ENCODE assay signal across 8 cellular contexts in genomic region chr11:45921561-45922424, GRCh38. TPM values are rescaled to one million over a fixed set of nuclear protein-coding genes. Genes with fewer than 3 reads are reported as not detected.
DNase-seq lines count a peak whose midpoint lies in the region; ATAC-seq and TF ChIP-seq lines count a peak whose summit lies in the region.

No MANE protein-coding gene starts in this region.

- peaks cover 3% of the 10 kb centered on the region for H3K36me3 Mint-ChIP-seq in activated naive CD4-positive, alpha-beta T cell treated with anti-CD3 and anti-CD28 coated beads for 36 hours (ENCODE audit: low read depth)

- no peaks in the 10 kb centered on the region for H3K9me3 Mint-ChIP-seq in activated naive CD4-positive, alpha-beta T cell treated with anti-CD3 and anti-CD28 coated beads for 36 hours

- ATAC-seq in left ventricle myocardium superior: no peak
- no peak for ATAC-seq in sciatic nerve

- H3K36me3 ChIP-seq in SK-N-MC (ENCODE audit: insufficient read depth, low read length): no peaks in the 10 kb centered on the region
- no peaks in the 10 kb centered on the region for H3K36me3 ChIP-seq in brain microvascular endothelial cell (replicated peaks)

- H3K27ac ChIP-seq in SK-N-MC (no peak overlapping the region), brain microvascular endothelial cell (no peak overlapping the region)

- H3K9ac ChIP-seq in SK-N-MC (ENCODE audit: insufficient read length): peak overlapping the region; percentile 64

- H3K27me3 ChIP-seq in brain microvascular endothelial cell (replicated peaks): peaks cover 32% of the 10 kb centered on the region

- CTCF ChIA-PET in activated naive CD4-positive, alpha-beta T cell treated with anti-CD3 and anti-CD28 coated beads for 36 hours (lab: Charles Lee): no interaction called here

- peak overlapping the region; percentile 82 for H3K4me3 ChIP-seq in SK-N-MC
- no peak overlapping the region for H3K4me3 ChIP-seq in brain microvascular endothelial cell (ENCODE audit: low read depth, low read length)

- H3K27ac Mint-ChIP-seq in activated naive CD4-positive, alpha-beta T cell treated with anti-CD3 and anti-CD28 coated beads for 36 hours: no peak overlapping the region

- in situ Hi-C loops in brain microvascular endothelial cell (cut with HindIII; ENCODE audit: low pct_ligation_motif_present, low sequenced_read_pairs): no loop called here

- no peaks in the 10 kb centered on the region for H3K9me3 ChIP-seq in SK-N-MC (ENCODE audit: low read depth, low read length)

- H3K27me3 Mint-ChIP-seq in activated naive CD4-positive, alpha-beta T cell treated with anti-CD3 and anti-CD28 coated beads for 36 hours (ENCODE audit: low read depth): peaks cover 13% of the 10 kb centered on the region

- intact Hi-C loops in activated naive CD4-positive, alpha-beta T cell treated with anti-CD3 and anti-CD28 coated beads for 36 hours (cut with micrococcal nuclease): no loop called here
- intact Hi-C loops in left ventricle myocardium superior (cut with micrococcal nuclease): no loop called here
- intact Hi-C loops in sciatic nerve (cut with DNase I): no loop called here

- peaks cover 21% of the 10 kb centered on the region for H3K4me1 Mint-ChIP-seq in activated naive CD4-positive, alpha-beta T cell treated with anti-CD3 and anti-CD28 coated beads for 36 hours (ENCODE audit: low read depth)

- TF ChIP-seq CTCF in brain microvascular endothelial cell (IDR thresholded peaks at IDR 0.05; ENCODE audit: low read depth, low read length, missing control alignments): no peak

- H3K4me3 Mint-ChIP-seq in activated naive CD4-positive, alpha-beta T cell treated with anti-CD3 and anti-CD28 coated beads for 36 hours: peak overlapping the region; percentile 41

- no peak for DNase-seq in activated naive CD4-positive, alpha-beta T cell treated with anti-CD3 and anti-CD28 coated beads for 36 hours
- DNase-seq in activated naive CD4-positive, alpha-beta T cell treated with anti-CD3 and anti-CD28 coated beads, Interleukin-2, amount 50 U/mL, for 16 hours: no peak
- no peak for DNase-seq in SK-N-MC (ENCODE audit: low read depth, low spot score)
- peak; percentile 32 for DNase-seq in left ventricle myocardium superior
- DNase-seq in sciatic nerve (ENCODE audit: low spot score): peak; percentile 55
- no peak for DNase-seq in germinal center (ENCODE audit: low spot score)
- DNase-seq in NCI-H1694 (lab: John Stamatoyannopoulos, UW): no peak
- DNase-seq in brain microvascular endothelial cell: no peak

RNA-seq across cellular contexts. Expression of gene LARGE2, which starts 0.7 kb away (rescaled TPM):
- under 1 TPM; 0.48 to 0.52 TPM for total RNA-seq in activated naive CD4-positive, alpha-beta T cell treated with anti-CD3 and anti-CD28 coated beads for 36 hours
- not detected for total RNA-seq in left ventricle myocardium superior
- total RNA-seq in sciatic nerve: 1.4 TPM

RNA-seq across cellular contexts. Expression of gene PEX16, which starts 4.1 kb away (rescaled TPM):
- total RNA-seq in activated naive CD4-positive, alpha-beta T cell treated with anti-CD3 and anti-CD28 coated beads for 36 hours: 10 to 100 TPM; 28.6 to 32.5 TPM
- total RNA-seq in left ventricle myocardium superior (8.6 TPM), sciatic nerve (19.0 TPM)

RNA-seq across cellular contexts. Expression of gene FREY1, which starts 14.7 kb away (rescaled TPM):
- total RNA-seq in activated naive CD4-positive, alpha-beta T cell treated with anti-CD3 and anti-CD28 coated beads for 36 hours: under 1 TPM; 0.32 to 0.76 TPM
- total RNA-seq in left ventricle myocardium superior: 0.52 TPM
- not detected for total RNA-seq in sciatic nerve

RNA-seq across cellular contexts. Expression of gene MAPK8IP1, which starts 36.3 kb away (rescaled TPM):
- total RNA-seq in activated naive CD4-positive, alpha-beta T cell treated with anti-CD3 and anti-CD28 coated beads for 36 hours: under 1 TPM; 0.22 to 0.57 TPM
- total RNA-seq in left ventricle myocardium superior (4.4 TPM), sciatic nerve (285 TPM)

Comparison
In these comparisons a context has a peak if more than half of its experiments do, and no peak if none do; other contexts are left out.
1. DNase-seq: peak in left ventricle myocardium superior (single experiment) and sciatic nerve (single experiment); none in activated naive CD4-positive, alpha-beta T cell treated with anti-CD3 and anti-CD28 coated beads for 36 hours (single experiment), activated naive CD4-positive, alpha-beta T cell treated with anti-CD3 and anti-CD28 coated beads, Interleukin-2, amount 50 U/mL, for 16 hours (single experiment), SK-N-MC (single experiment), germinal center (single experiment), NCI-H1694 (single experiment) and brain microvascular endothelial cell (single experiment).